8 cellular contexts compared by ENCODE assay signal in genomic region chr7:139230774-139231512, GRCh38. TPM values are rescaled to one million over a fixed set of nuclear protein-coding genes. Genes with fewer than 3 reads are reported as not detected.
DNase-seq lines count a peak whose midpoint lies in the region; ATAC-seq and TF ChIP-seq lines count a peak whose summit lies in the region.

TSS of gene UBN2 (plus strand) at chr7:139231237. CDS start at chr7:139231485, 248 bp downstream.

- H3K79me1 ChIP-seq in IMR-90 (ENCODE audit: low read depth in 1 of 2, low read length in 2 of 2) = peaks cover 6 to 8% of the 10 kb centered on the region in 2 experiments

- ATAC-seq in GM21528 (IDR thresholded peaks at IDR 0.05; ENCODE audit: low FRiP score, unreplicated experiment) (peak; percentile 97), IMR-90 (ENCODE audit: low read depth) (peak; percentile 88), mucosa of descending colon (peak; percentile 98)

- H3K14ac ChIP-seq in IMR-90 (replicated peaks; ENCODE audit: low read depth, low read length) = peak within 1 kb of the TSS; percentile 89; the same call in 1 of the 2 replicates

- peak within 1 kb of the TSS; percentile 59; the same call in 1 of the 2 replicates for H2BK120ac ChIP-seq in IMR-90 (ENCODE audit: low read depth, low read length)

- peak within 1 kb of the TSS; percentile 70 for H3K23ac ChIP-seq in IMR-90 (ENCODE audit: low read depth, low read length)

- peak within 1 kb of the TSS; percentile 58 for H3K56ac ChIP-seq in IMR-90 (ENCODE audit: extremely low read depth, insufficient read depth, low read length)

- CTCF ChIA-PET in IMR-90 (lab: Yijun Ruan, JAX) = no interaction called here

- peak within 1 kb of the TSS; percentile 86 for H2BK5ac ChIP-seq in IMR-90 (ENCODE audit: low read depth, low read length, poor library complexity, severe bottlenecking)

- no peak within 1 kb of the TSS for H2BK20ac ChIP-seq in IMR-90 (ENCODE audit: low read depth, low read length)

- H3K27ac ChIP-seq in IMR-90 (ENCODE audit: insufficient read depth, low read length) (peak within 1 kb of the TSS; percentile 94), epithelial cell of prostate (peak within 1 kb of the TSS; percentile 66)

- peak within 1 kb of the TSS; percentile 85 for H4K5ac ChIP-seq in IMR-90 (ENCODE audit: low read depth, low read length)

- H3K4me1 ChIP-seq in IMR-90 (ENCODE audit: control insufficient read depth, insufficient read depth, low read length) = no peaks in the 10 kb centered on the region
- H3K4me1 ChIP-seq in mucosa of descending colon (ENCODE audit: low read depth) = peaks cover 7% of the 10 kb centered on the region

- H3K36me3 ChIP-seq in IMR-90 (ENCODE audit: control insufficient read depth, insufficient read depth, low read length) (no peaks in the 10 kb centered on the region), mucosa of descending colon (ENCODE audit: low read depth) (no peaks in the 10 kb centered on the region)

- DNase-seq in DMS 273 (lab: John Stamatoyannopoulos, UW; ENCODE audit: unreplicated experiment) = peak; percentile 99
- peak; percentile 97 for DNase-seq in IMR-90
- DNase-seq in OCI-M1 (lab: John Stamatoyannopoulos, UW) = peak; percentile 97
- DNase-seq in activated T-cell treated with anti-CD3 and anti-CD28 coated beads for 24 hours (ENCODE audit: low read depth) = peak; percentile 92
- peak; percentile 77 for DNase-seq in epithelial cell of prostate (ENCODE audit: low read depth, low spot score)
- peak; percentile 97 to 98 (median 98) for DNase-seq in mucosa of descending colon
- peak; percentile 94 for DNase-seq in stimulated activated CD8-positive, alpha-beta memory T cell treated with anti-CD3 and anti-CD28 coated beads, Interleukin-4, amount 100 ng/mL, for 24 hours (ENCODE audit: low read depth)

- H4K8ac ChIP-seq in IMR-90 (ENCODE audit: low read depth in 2 of 2, low read length in 2 of 2) = peak within 1 kb of the TSS; percentile 55 to 95

- BruUV-seq in IMR-90 (replicated peaks; lab: Mats Ljungman, UMichigan) = no TSS peak

- H3K4me2 ChIP-seq in IMR-90 (ENCODE audit: low read depth, low read length) = peak within 1 kb of the TSS; percentile 77

- TF ChIP-seq POLR2A in IMR-90 (IDR thresholded peaks at IDR 0.05; ENCODE audit: low read depth, low read length) = peak; percentile 75

- H4K20me1 ChIP-seq in IMR-90 (ENCODE audit: insufficient read depth, low read length) = peaks cover 7% of the 10 kb centered on the region; the same call in 1 of the 2 replicates

- no peaks in the 10 kb centered on the region for H3K9me1 ChIP-seq in IMR-90 (ENCODE audit: insufficient read depth, low read length)

- intact Hi-C loops in IMR-90 (cut with micrococcal nuclease) = loop anchor here (2.0 to 5.0 kb wide), 2 partner anchors 99 to 122 kb away; partner anchors contain the start of gene ZC3HAV1
- intact Hi-C loops in mucosa of descending colon (cut with DNase I, micrococcal nuclease) = no loop called here

- H3K9ac ChIP-seq in IMR-90 (ENCODE audit: low read depth, low read length) = peak within 1 kb of the TSS; percentile 94

- POLR2A ChIA-PET in IMR-90 (lab: Charles Lee; ENCODE audit: unreplicated experiment) = no interaction called here

- dilution Hi-C loops in IMR-90 (cut with HindIII; ENCODE audit: low sequenced_read_pairs, unreplicated experiment) = no loop called here

- H2AK5ac ChIP-seq in IMR-90 (ENCODE audit: low read depth, low read length) = no peak within 1 kb of the TSS; the same call in 1 of the 2 replicates

- peak within 1 kb of the TSS; percentile 59; the same call in 1 of the 2 replicates for H3K18ac ChIP-seq in IMR-90 (ENCODE audit: low read depth, low read length)

- H3K4me3 ChIP-seq in IMR-90 (ENCODE audit: insufficient read depth, low read depth, low read length) (peak within 1 kb of the TSS; percentile 87), mucosa of descending colon (peak within 1 kb of the TSS; percentile 96)

- no peaks in the 10 kb centered on the region for H3K27me3 ChIP-seq in IMR-90 (ENCODE audit: control insufficient read depth, insufficient read depth, low read length)

- peak within 1 kb of the TSS; percentile 97 for H2AFZ ChIP-seq in IMR-90 (replicated peaks; ENCODE audit: low read length, poor library complexity)

- in situ Hi-C loops in IMR-90 (cut with MboI; ENCODE audit: low sequenced_read_pairs) = no loop called here

- no peak for TF ChIP-seq RAD21 in IMR-90 (IDR thresholded peaks at IDR 0.05; ENCODE audit: low read length)

- peak within 1 kb of the TSS; percentile 85 for H3K4ac ChIP-seq in IMR-90 (ENCODE audit: low read depth, low read length)

- TF ChIP-seq CTCF in IMR-90 (conservative IDR thresholded peaks at IDR 0.05; ENCODE audit: low read depth, low read length) (no peak), mucosa of descending colon (IDR thresholded peaks at IDR 0.05) (no peak)

- 1% methylated on average over 36 of the region's 63 CpGs; no CpG with 5 or more reads in 1 of the 2 experiments for WGBS in IMR-90 (ENCODE audit: extremely low coverage in 2 of 2, insufficient read length in 1 of 2), 2 experiments

- H3K9me3 ChIP-seq in IMR-90 (ENCODE audit: control insufficient read depth, insufficient read depth, low read length) (no peaks in the 10 kb centered on the region), mucosa of descending colon (no peaks in the 10 kb centered on the region)

- peak within 1 kb of the TSS; percentile 20 for H2AK9ac ChIP-seq in IMR-90 (replicated peaks; ENCODE audit: low read depth, low read length, poor library complexity)

- H2BK15ac ChIP-seq in IMR-90 (ENCODE audit: low read depth, low read length) = peak within 1 kb of the TSS; percentile 12; the same call in 1 of the 3 replicates

- H4K91ac ChIP-seq in IMR-90 (ENCODE audit: insufficient read depth, low read depth, low read length) = peak within 1 kb of the TSS; percentile 81

TF ChIP-seq in IMR-90, 13 proteins besides CTCF, POLR2A, EP300 and RAD21:
- TF ChIP-seq MAFK (IDR thresholded peaks at IDR 0.05; ENCODE audit: low read depth, low read length) (no peak), MAZ (IDR thresholded peaks at IDR 0.05; ENCODE audit: borderline replicate concordance, low read depth, low read length) (peak; percentile 21; the same call in 1 of the 2 replicates), FOS (IDR thresholded peaks at IDR 0.05; ENCODE audit: low read depth, low read length) (no peak), NFE2L2 (IDR thresholded peaks at IDR 0.05; ENCODE audit: low read depth, low read length) (no peak), SMC3 (IDR thresholded peaks at IDR 0.05; ENCODE audit: low read depth, low read length) (no peak), RFX5 (IDR thresholded peaks at IDR 0.05; ENCODE audit: low read depth, low read length) (no peak), CHD1 (IDR thresholded peaks at IDR 0.05; ENCODE audit: low read depth, low read length) (no peak), CEBPB (IDR thresholded peaks at IDR 0.05; ENCODE audit: low read depth, low read length) (peak; percentile 65), BHLHE40 (IDR thresholded peaks at IDR 0.05; ENCODE audit: low read depth, low read length) (no peak)
TF ChIP-seq in IMR-90: peak in this region for 2.

RNA-seq across cellular contexts. Expression of gene UBN2, which starts in this region (rescaled TPM):
- total RNA-seq in IMR-90 (2012; rRNA removed) (2.3 and 3.6 TPM in 2 replicates), mucosa of descending colon (10 to 100 TPM; 18.7 to 28.2 (median 26.0) TPM)
- polyA plus RNA-seq in IMR-90 (2012; rRNA removed) = 1.2 and 1.6 TPM in 2 replicates
- 0.17 and 0.20 TPM in 2 replicates for polyA plus RNA-seq in IMR-90 (2012; cell fraction: cytosol; rRNA removed)
- polyA plus RNA-seq in IMR-90 (2012; cell fraction: nucleus; rRNA removed; ENCODE audit: low replicate concordance) = 0.96 and 6.9 TPM in 2 replicates

Comparison
In these comparisons a context has a peak if more than half of its experiments do, and no peak if none do; other contexts are left out.
1. Peak in every context shown above with its lines: DNase-seq, ATAC-seq, H3K4me3 ChIP-seq and H3K27ac ChIP-seq.